1 cellular context compared by ENCODE assay signal in genomic region chr2:125471963-125472362, GRCh38.
TF ChIP-seq lines count a peak whose summit lies in the region.

No MANE protein-coding gene starts in this region.

TF ChIP-seq in H1, 55 proteins besides CTCF, POLR2A, EP300 and RAD21 (continued from another document):
- TF ChIP-seq CHD7 (IDR thresholded peaks at IDR 0.05; ENCODE audit: insufficient replicate concordance, low read length), result no peak
